In genomic region chr11:64052436-64052835, GRCh38 we compare ENCODE assay signal across 17 cellular contexts. TPM values are rescaled to one million over a fixed set of nuclear protein-coding genes. Genes with fewer than 3 reads are reported as not detected.
DNase-seq lines count a peak whose midpoint lies in the region; ATAC-seq and TF ChIP-seq lines count a peak whose summit lies in the region.
"Had no signal": no experiment of that assay in that cellular context is flagged by ENCODE, and none has a peak within 500 bp of the region (broad histone marks: within the 10 kb centered on the region; RNA-seq: fewer than 3 reads in every experiment).

No MANE protein-coding gene starts in this region.

- ATAC-seq in HG02884 (IDR thresholded peaks at IDR 0.05; ENCODE audit: unreplicated experiment) (no peak), T-helper 17 cell (no peak)
- ATAC-seq: A549, HepG2 had no signal

- H3K4me1 Mint-ChIP-seq in osteocyte (ENCODE audit: unreplicated experiment) (no peaks in the 10 kb centered on the region), T-helper 17 cell (no peaks in the 10 kb centered on the region)
- H3K4me1 Mint-ChIP-seq: CD8-positive, alpha-beta memory T cell; IgD-negative memory B cell had no signal

- H3K27ac ChIP-seq in BLaER1 (peak overlapping the region; percentile 74), HEK293 (ENCODE audit: extremely low read depth, low read depth, low read length) (no peak overlapping the region), angular gyrus (ENCODE audit: low read depth, low read length) (peak overlapping the region; percentile 47), neuronal stem cell (replicated peaks; ENCODE audit: low read length) (no peak overlapping the region)
- H3K27ac ChIP-seq: 22Rv1, A549 had no signal

- H3K9me3 ChIP-seq in BLaER1 (no peaks in the 10 kb centered on the region), HEK293 (ENCODE audit: control insufficient read depth, insufficient read depth, low read depth, low read length) (no peaks in the 10 kb centered on the region), neuronal stem cell (replicated peaks in 1 of 2; ENCODE audit: control insufficient read depth in 2 of 2, insufficient read depth in 1 of 2, low read depth in 1 of 2, low read length in 2 of 2) (no peaks in the 10 kb centered on the region), T-helper 17 cell (ENCODE audit: control insufficient read depth, low read length, poor library complexity, severe bottlenecking) (no peaks in the 10 kb centered on the region)
- H3K9me3 ChIP-seq: A549, HAP-1 had no signal

- POLR2A ChIA-PET in HEK293 (lab: Yijun Ruan, JAX): no interaction called here

- no peaks in the 10 kb centered on the region for H3K9me3 Mint-ChIP-seq in osteocyte (ENCODE audit: unreplicated experiment)
- H3K9me3 Mint-ChIP-seq: CD8-positive, alpha-beta memory T cell; GM23338; IgD-negative memory B cell had no signal

- H3K36me3 Mint-ChIP-seq in osteocyte (ENCODE audit: unreplicated experiment) (no peaks in the 10 kb centered on the region), T-helper 17 cell (ENCODE audit: low read depth) (no peaks in the 10 kb centered on the region)
- H3K36me3 Mint-ChIP-seq: CD8-positive, alpha-beta memory T cell; IgD-negative memory B cell had no signal

- H3K27me3 ChIP-seq in BLaER1: no peaks in the 10 kb centered on the region
- peaks cover 0 to 7% (median 0%) of the 10 kb centered on the region in 3 experiments for H3K27me3 ChIP-seq in neuronal stem cell (ENCODE audit: control insufficient read depth in 3 of 3, insufficient read depth in 3 of 3, low read depth in 1 of 3, low read length in 3 of 3)

- no peak overlapping the region for H3K23ac ChIP-seq in neuronal stem cell (ENCODE audit: low read depth, low read length, poor library complexity)

- no peak overlapping the region for H2AFZ ChIP-seq in neuronal stem cell (ENCODE audit: low read length)
- H2AFZ ChIP-seq: GM23338 had no signal

- peak overlapping the region; percentile 92 for H2BK15ac ChIP-seq in neuronal stem cell (ENCODE audit: low read length)

- H3K9ac ChIP-seq in BLaER1 (no peak overlapping the region), neuronal stem cell (ENCODE audit: low read depth, low read length, poor library complexity) (no peak overlapping the region)

- no peak overlapping the region for H4K91ac ChIP-seq in neuronal stem cell (ENCODE audit: low read depth, low read length, poor library complexity)

- H3K79me1 ChIP-seq in neuronal stem cell (ENCODE audit: low read depth, low read length): no peaks in the 10 kb centered on the region

- H4K20me1 ChIP-seq in BLaER1: peaks cover 98% of the 10 kb centered on the region

- no peak overlapping the region for H3K14ac ChIP-seq in neuronal stem cell (ENCODE audit: low read length)

- no peak overlapping the region for H2BK12ac ChIP-seq in neuronal stem cell (ENCODE audit: low read length)

- H3K4me3 ChIP-seq in BLaER1 (no peak overlapping the region), HEK293 (ENCODE audit: low read depth, low read length) (no peak overlapping the region), neuronal stem cell (ENCODE audit: low read length in 2 of 2) (no peak overlapping the region)
- H3K4me3 ChIP-seq: A549, GM23338, HAP-1 had no signal

- TF ChIP-seq CTCF in HEK293 (tag by site-specific recombination; IDR thresholded peaks at IDR 0.05) (no peak), osteocyte (IDR thresholded peaks at IDR 0.05) (no peak)

- no peak overlapping the region for H3K4me3 Mint-ChIP-seq in osteocyte (ENCODE audit: unreplicated experiment)
- no peak overlapping the region for H3K4me3 Mint-ChIP-seq in T-helper 17 cell
- H3K4me3 Mint-ChIP-seq: CD8-positive, alpha-beta memory T cell; GM23338 had no signal

- H2AK5ac ChIP-seq in neuronal stem cell (ENCODE audit: low read depth, low read length): peak overlapping the region; percentile 73

- peak overlapping the region; percentile 73 for H3K18ac ChIP-seq in neuronal stem cell (ENCODE audit: low read length)

- CTCF ChIA-PET in HEK293 (lab: Yijun Ruan, JAX): interaction anchor here (0.6 kb wide), 1 partner anchor 164 kb away, joined by 3 read pairs; no protein-coding TSS in a partner anchor

- no peak overlapping the region for H2BK120ac ChIP-seq in neuronal stem cell (ENCODE audit: low read depth, low read length)

- WGBS in neuronal stem cell (ENCODE audit: extremely low coverage in 2 of 2, insufficient read length in 2 of 2, insufficient replicate concordance in 1 of 2), 2 donors: no CpG with 5 or more reads among the region's 2 CpGs

- H3K36me3 ChIP-seq in BLaER1: no peaks in the 10 kb centered on the region
- no peaks in the 10 kb centered on the region for H3K36me3 ChIP-seq in HEK293 (ENCODE audit: control insufficient read depth in 2 of 2, insufficient read depth in 1 of 2, low read length in 2 of 2)
- H3K36me3 ChIP-seq in neuronal stem cell (replicated peaks in 1 of 2; ENCODE audit: control insufficient read depth in 2 of 2, insufficient read depth in 2 of 2, low read length in 2 of 2): no peaks in the 10 kb centered on the region
- H3K36me3 ChIP-seq: HAP-1 had no signal

- H3K4me1 ChIP-seq in BLaER1 (peaks cover 77% of the 10 kb centered on the region), HEK293 (ENCODE audit: control insufficient read depth, insufficient read depth, low read length) (no peaks in the 10 kb centered on the region), neuronal stem cell (ENCODE audit: control insufficient read depth in 2 of 2, insufficient read depth in 1 of 2, low read depth in 1 of 2, low read length in 2 of 2) (peaks cover 41 to 43% of the 10 kb centered on the region in 2 donors)
- H3K4me1 ChIP-seq: A549, HAP-1 had no signal

- H3K4ac ChIP-seq in neuronal stem cell (ENCODE audit: low read length): no peak overlapping the region

- H2BK5ac ChIP-seq in neuronal stem cell (ENCODE audit: low read length): no peak overlapping the region

- H3K27me3 Mint-ChIP-seq in osteocyte (ENCODE audit: unreplicated experiment) (no peaks in the 10 kb centered on the region), T-helper 17 cell (no peaks in the 10 kb centered on the region)
- H3K27me3 Mint-ChIP-seq: CD8-positive, alpha-beta memory T cell; IgD-negative memory B cell had no signal

- H3K4me2 ChIP-seq in BLaER1: peak overlapping the region; percentile 89
- peak overlapping the region; percentile 0 for H3K4me2 ChIP-seq in neuronal stem cell (ENCODE audit: insufficient read depth, low read length, poor library complexity, severe bottlenecking)
- H3K4me2 ChIP-seq: A549 had no signal

- no peak overlapping the region for H3K27ac Mint-ChIP-seq in osteocyte (ENCODE audit: unreplicated experiment)
- H3K27ac Mint-ChIP-seq in T-helper 17 cell: no peak overlapping the region
- H3K27ac Mint-ChIP-seq: CD8-positive, alpha-beta memory T cell; GM23338; IgD-negative memory B cell had no signal

- DNase-seq in neuronal stem cell (ENCODE audit: low spot score) (no peak), osteocyte (ENCODE audit: extremely low spot score, unreplicated experiment) (no peak), T-helper 17 cell (no peak)
- DNase-seq: AML-193; CD8-positive, alpha-beta memory T cell; COR-L47; KG1 had no signal

- peak overlapping the region; percentile 56 for H4K8ac ChIP-seq in neuronal stem cell (ENCODE audit: low read depth, low read length)

TF ChIP-seq in HEK293, 187 proteins besides CTCF, POLR2A, EP300 and RAD21 (continues in another document):
- TF ChIP-seq GLIS1 (tag by site-specific recombination; IDR thresholded peaks at IDR 0.05) (peak; percentile 83), ZNF280D (tag by site-specific recombination; IDR thresholded peaks at IDR 0.05) (no peak), KLF10 (tag by site-specific recombination; IDR thresholded peaks at IDR 0.05) (no peak), ZBTB7A (tag by site-specific recombination; IDR thresholded peaks at IDR 0.05; ENCODE audit: low read depth) (no peak), ZBTB8A (tag by site-specific recombination; IDR thresholded peaks at IDR 0.05) (no peak), ZNF239 (tag by site-specific recombination; IDR thresholded peaks at IDR 0.05) (no peak), ZNF558 (tag by site-specific recombination; IDR thresholded peaks at IDR 0.05) (no peak), ZNF830 (tag by site-specific recombination; IDR thresholded peaks at IDR 0.05; ENCODE audit: low read depth) (no peak), ZBTB17 (tag by site-specific recombination; IDR thresholded peaks at IDR 0.05) (peak; percentile 47), ZNF692 (tag by site-specific recombination; IDR thresholded peaks at IDR 0.05) (peak; percentile 54; the same call in 1 of the 2 replicates)

RNA-seq across cellular contexts. Expression of gene FLRT1, which starts 16.7 kb away (rescaled TPM):
- 0.88 TPM for polyA plus RNA-seq in neuronal stem cell (2013, experiment 1 of 2)
- polyA plus RNA-seq in neuronal stem cell (2013, experiment 2 of 2): 0.94 TPM
- total RNA-seq in osteocyte (0.54 and 0.65 TPM in 2 replicates), T-helper 17 cell (not detected)
- total RNA-seq: CD8-positive, alpha-beta memory T cell had no signal
- polyA plus RNA-seq: CD8-positive, alpha-beta memory T cell; IgD-negative memory B cell had no signal

Comparison
In these comparisons a context has a peak if more than half of its experiments do, and no peak if none do; other contexts are left out.
1. H3K27ac ChIP-seq: peak in BLaER1 (single experiment) and angular gyrus (single experiment); none in HEK293 (single experiment) and neuronal stem cell (single experiment).